20 cellular contexts compared by ENCODE assay signal in genomic region chr4:118974758-118975157, GRCh38.
DNase-seq lines count a peak whose midpoint lies in the region; ATAC-seq and TF ChIP-seq lines count a peak whose summit lies in the region.
"Had no signal": no experiment of that assay in that cellular context is flagged by ENCODE, and none has a peak within 500 bp of the region (broad histone marks: within the 10 kb centered on the region; RNA-seq: fewer than 3 reads in every experiment).

No MANE protein-coding gene starts in this region.

- H3K4me1 ChIP-seq in gastroesophageal sphincter (peaks cover 15 to 96% (median 41%) of the 10 kb centered on the region in 3 donors), stomach (peaks cover 0 to 36% (median 15%) of the 10 kb centered on the region in 4 donors)

- TF ChIP-seq EP300 in gastroesophageal sphincter (IDR thresholded peaks at IDR 0.05) (no peak), stomach (IDR thresholded peaks at IDR 0.05) (no peak)

- H3K36me3 ChIP-seq in gastroesophageal sphincter, result no peaks in the 10 kb centered on the region
- no peaks in the 10 kb centered on the region for H3K36me3 ChIP-seq in stomach
- H3K36me3 ChIP-seq: brain microvascular endothelial cell had no signal

- peak; percentile 70 for DNase-seq in amniotic epithelial cell (ENCODE audit: low read depth)
- no peak for DNase-seq in stomach
- no peak for DNase-seq in cortex of kidney (lab: John Stamatoyannopoulos, UW)
- no peak for DNase-seq in medulla oblongata (ENCODE audit: extremely low spot score)
- no peak for DNase-seq in stimulated activated naive CD4-positive, alpha-beta T cell treated with Interleukin-2 at 50 U/mL for 16 hours (lab: John Stamatoyannopoulos, UW)
- no peak for DNase-seq in NCI-H2107 treated with DMSO at 0.1 percent for 48 hours (lab: John Stamatoyannopoulos, UW; ENCODE audit: unreplicated experiment)
- DNase-seq: activated CD4-positive, alpha-beta T cell treated with anti-CD3 and anti-CD28 coated beads, Interleukin-2, amount 10 ng/mL, durations not matched to agents 24 days and 14 days; activated naive CD4-positive, alpha-beta T cell treated with anti-CD3 and anti-CD28 coated beads, Interleukin-2, amount 10 ng/mL, durations not matched to agents 7 days and 5 days; brain microvascular endothelial cell; Calu3; mesendoderm; NCI-H1105 treated with DMSO at 0.1 percent for 48 hours; NK-92 treated with Interleukin-12 subunit alpha and Interleukin-12 subunit beta, amount 100 ng/mL, for 24 hours; nucleus accumbens; SHP77 treated with DMSO at 0.1 percent for 48 hours; T1000 had no signal

- peak overlapping the region; percentile 73 to 91 (median 86) for H3K27ac ChIP-seq in gastroesophageal sphincter
- H3K27ac ChIP-seq in stomach, result peak overlapping the region in 3 of 5 donors; percentile 5 to 60 (median 25)
- H3K27ac ChIP-seq: brain microvascular endothelial cell, KMS-11, skin epidermis had no signal

- H3K4me3 ChIP-seq in gastroesophageal sphincter (no peak overlapping the region), stomach (no peak overlapping the region)
- H3K4me3 ChIP-seq: skin epidermis had no signal

- ATAC-seq in GM18868 (IDR thresholded peaks at IDR 0.05; ENCODE audit: unreplicated experiment) (peak; percentile 28), gastroesophageal sphincter (no peak)

- intact Hi-C loops in stomach (cut with DNase I; ENCODE audit: low total_unique reads), result loop anchor here (10.0 kb wide), 1 partner anchor 230 kb away; no protein-coding TSS in a partner anchor

- WGBS in gastroesophageal sphincter (ENCODE audit: low coverage in 1 of 2), 2 donors, result 47 to 54% methylated on average over 2 of the region's 2 CpGs
- WGBS in stomach, 5 donors, result 55 to 73% (median 61%) methylated on average over 2 of the region's 2 CpGs

- TF ChIP-seq CTCF in gastroesophageal sphincter (IDR thresholded peaks at IDR 0.05), result no peak
- no peak for TF ChIP-seq CTCF in stomach (IDR thresholded peaks at IDR 0.05)

- no peak for TF ChIP-seq POLR2A in gastroesophageal sphincter (IDR thresholded peaks at IDR 0.05)
- no peak for TF ChIP-seq POLR2A in stomach (IDR thresholded peaks at IDR 0.05)

- no peaks in the 10 kb centered on the region for H3K27me3 ChIP-seq in gastroesophageal sphincter
- no peaks in the 10 kb centered on the region for H3K27me3 ChIP-seq in stomach
- H3K27me3 ChIP-seq: brain microvascular endothelial cell had no signal

- H3K9me3 ChIP-seq in gastroesophageal sphincter (no peaks in the 10 kb centered on the region), stomach (no peaks in the 10 kb centered on the region)
